ENCODE assay signal across 37 cellular contexts in genomic region chr16:58578642-58579041, GRCh38.
"Had no signal": no experiment of that assay in that cellular context is flagged by ENCODE, and none has a peak within 500 bp of the region (broad histone marks: within the 10 kb centered on the region; RNA-seq: fewer than 3 reads in every experiment).

No MANE protein-coding gene starts in this region.

- H3K27ac Mint-ChIP-seq: activated CD4-positive, alpha-beta memory T cell treated with anti-CD3 and anti-CD28 coated beads, Interleukin-2, amount 10 ng/mL, durations not matched to agents 7 days and 5 days; activated CD4-positive, alpha-beta T cell treated with anti-CD3 and anti-CD28 coated beads, Interleukin-2, amount 10 ng/mL, durations not matched to agents 24 days and 14 days; activated T-helper 2 cell treated with anti-CD3 and anti-CD28 coated beads, Interferon-gamma antibody, Interleukin-2, Interleukin-4, amounts not matched to agents 10 μg/mL and 5 μg/mL and 100 μg/mL, durations not matched to agents 14 hours and 24 hours and 36 hours; nephron progenitor cell; stimulated activated memory B cell treated with anti-CD40 and anti-IgM and Interleukin-4, amounts not matched to agents 10 μg/mL and 1 μg/mL and 100 μg/mL, for 72 hours; stimulated activated naive CD8-positive, alpha-beta T cell treated with anti-CD3 and anti-CD28 coated beads, Interleukin-15, amount 100 ng/mL, for 72 hours; T-helper 17 cell; type B pancreatic cell had no signal

- H3K4me3 Mint-ChIP-seq: activated CD4-positive, alpha-beta memory T cell treated with anti-CD3 and anti-CD28 coated beads, Interleukin-2, amount 10 ng/mL, durations not matched to agents 7 days and 5 days; activated CD4-positive, alpha-beta T cell treated with anti-CD3 and anti-CD28 coated beads, Interleukin-2, amount 10 ng/mL, durations not matched to agents 24 days and 14 days; immature natural killer cell; nephron progenitor cell; stimulated activated memory B cell treated with anti-CD40 and anti-IgM and Interleukin-4, amounts not matched to agents 10 μg/mL and 1 μg/mL and 100 μg/mL, for 72 hours; stimulated activated naive CD8-positive, alpha-beta T cell treated with anti-CD3 and anti-CD28 coated beads, Interleukin-15, amount 100 ng/mL, for 72 hours; T-helper 17 cell; type B pancreatic cell had no signal

- DNase-seq: activated CD4-positive, alpha-beta memory T cell treated with anti-CD3 and anti-CD28 coated beads, Interleukin-2, amount 10 ng/mL, durations not matched to agents 7 days and 5 days; activated CD4-positive, alpha-beta T cell treated with anti-CD3 and anti-CD28 coated beads, Interleukin-2, amount 10 ng/mL, durations not matched to agents 24 days and 14 days; activated CD8-positive, alpha-beta memory T cell treated with anti-CD3 and anti-CD28 coated beads, Interleukin-2, amount 50 U/mL, for 48 hours; activated naive CD4-positive, alpha-beta T cell; activated T-cell treated with anti-CD3 and anti-CD28 coated beads, Interleukin-2, amount 50 U/mL, for 48 hours; amniotic stem cell; brain microvascular endothelial cell; central memory CD4-positive, alpha-beta T cell; colonic mucosa; effector CD8-positive, alpha-beta T cell; gastrocnemius medialis; hypothalamus; immature natural killer cell; kidney; mesendoderm; mucosa of descending colon; nephron progenitor cell; pancreas; retina; stimulated activated CD4-positive, alpha-beta T cell treated with anti-CD3 and anti-CD28 coated beads, Interleukin-1b, Interleukin-23, amount 100 ng/mL, for 48 hours; stimulated activated CD4-positive, alpha-beta T cell treated with anti-CD3 and anti-CD28 coated beads, Interleukin-4, amount 100 ng/mL, for 4 hours; stimulated activated CD8-positive, alpha-beta memory T cell treated with anti-CD3 and anti-CD28 coated beads, Interleukin-4, amount 100 ng/mL, for 48 hours; stimulated activated naive CD8-positive, alpha-beta T cell treated with anti-CD3 and anti-CD28 coated beads, Interleukin-15, amount 100 ng/mL, for 72 hours; substantia nigra; T-helper 17 cell; T1000; uterus; WERI-Rb-1 had no signal

- H3K27me3 Mint-ChIP-seq: activated CD4-positive, alpha-beta memory T cell treated with anti-CD3 and anti-CD28 coated beads, Interleukin-2, amount 10 ng/mL, durations not matched to agents 7 days and 5 days; activated CD4-positive, alpha-beta T cell treated with anti-CD3 and anti-CD28 coated beads, Interleukin-2, amount 10 ng/mL, durations not matched to agents 24 days and 14 days; stimulated activated memory B cell treated with anti-CD40 and anti-IgM and Interleukin-4, amounts not matched to agents 10 μg/mL and 1 μg/mL and 100 μg/mL, for 72 hours; stimulated activated naive CD8-positive, alpha-beta T cell treated with anti-CD3 and anti-CD28 coated beads, Interleukin-15, amount 100 ng/mL, for 72 hours; T-helper 17 cell; type B pancreatic cell had no signal

- H3K4me1 Mint-ChIP-seq: activated CD4-positive, alpha-beta memory T cell treated with anti-CD3 and anti-CD28 coated beads, Interleukin-2, amount 10 ng/mL, durations not matched to agents 7 days and 5 days; immature natural killer cell; nephron progenitor cell; stimulated activated memory B cell treated with anti-CD40 and anti-IgM and Interleukin-4, amounts not matched to agents 10 μg/mL and 1 μg/mL and 100 μg/mL, for 72 hours; stimulated activated naive CD8-positive, alpha-beta T cell treated with anti-CD3 and anti-CD28 coated beads, Interleukin-15, amount 100 ng/mL, for 72 hours had no signal

- ATAC-seq: activated CD4-positive, CD25-positive, alpha-beta regulatory T cell treated with anti-CD3 and anti-CD28 coated beads, Interleukin-2, amount 50 U/mL, for 24 hours; gastrocnemius medialis; left lobe of liver; mucosa of descending colon; pancreas; SK-N-SH treated with all-trans-retinoic acid at 6 μM for 48 hours; stimulated activated memory B cell treated with anti-CD40 and anti-IgM and Interleukin-4, amounts not matched to agents 10 μg/mL and 1 μg/mL and 100 μg/mL, for 72 hours; stimulated activated naive CD8-positive, alpha-beta T cell treated with anti-CD3 and anti-CD28 coated beads, Interleukin-15, amount 100 ng/mL, for 72 hours; T-helper 17 cell had no signal

- H3K9me3 Mint-ChIP-seq: activated CD4-positive, alpha-beta memory T cell treated with anti-CD3 and anti-CD28 coated beads, Interleukin-2, amount 10 ng/mL, durations not matched to agents 7 days and 5 days; activated CD4-positive, alpha-beta T cell treated with anti-CD3 and anti-CD28 coated beads, Interleukin-2, amount 10 ng/mL, durations not matched to agents 24 days and 14 days; activated T-helper 2 cell treated with anti-CD3 and anti-CD28 coated beads, Interferon-gamma antibody, Interleukin-2, Interleukin-4, amounts not matched to agents 10 μg/mL and 5 μg/mL and 100 μg/mL, durations not matched to agents 14 hours and 24 hours and 36 hours; immature natural killer cell; nephron progenitor cell; stimulated activated memory B cell treated with anti-CD40 and anti-IgM and Interleukin-4, amounts not matched to agents 10 μg/mL and 1 μg/mL and 100 μg/mL, for 72 hours; stimulated activated naive CD8-positive, alpha-beta T cell treated with anti-CD3 and anti-CD28 coated beads, Interleukin-15, amount 100 ng/mL, for 72 hours; type B pancreatic cell had no signal

- H3K4me3 ChIP-seq: colonic mucosa, gastrocnemius medialis, lung, mucosa of descending colon, pancreas, prostate gland, smooth muscle cell, uterus had no signal
